In the genomic region with DNA sequence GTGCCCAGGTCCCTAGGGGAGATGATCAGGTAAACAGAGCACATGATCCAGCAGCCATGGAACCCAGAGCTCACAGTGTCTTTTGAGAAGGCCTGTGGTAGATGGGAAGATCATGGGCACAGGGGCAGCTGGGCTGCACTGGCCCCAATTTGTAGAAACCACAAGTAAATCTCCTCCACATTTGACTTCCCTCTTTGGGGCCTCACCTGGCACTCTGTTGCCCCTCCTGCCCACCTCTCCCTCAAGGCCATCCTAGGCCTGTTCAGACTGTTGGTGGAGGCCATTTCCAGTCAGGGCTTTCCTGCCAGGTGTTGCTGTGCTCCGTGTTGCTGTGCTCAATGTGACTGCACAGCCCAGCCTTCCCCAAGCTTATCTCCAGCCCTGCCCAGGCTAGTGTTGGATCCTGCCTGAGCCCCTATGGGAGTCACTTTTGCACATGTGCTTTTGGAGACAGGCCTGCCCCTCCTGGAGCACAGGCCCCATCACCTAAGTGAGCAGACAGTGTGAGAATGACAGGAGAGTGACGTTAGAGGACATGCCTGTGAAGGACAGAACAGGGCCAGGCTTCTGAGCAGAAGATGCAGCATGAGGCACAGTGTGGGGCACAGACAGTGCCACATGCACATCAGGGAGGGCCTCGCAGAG, we compare ENCODE assay signal across 13 cellular contexts. TPM values are rescaled to one million over a fixed set of nuclear protein-coding genes. Genes with fewer than 3 reads are reported as not detected.
DNase-seq lines count a peak whose midpoint lies in the region; ATAC-seq, FAIRE-seq and TF ChIP-seq lines count a peak whose summit lies in the region.
"Had no signal": no experiment of that assay in that cellular context is flagged by ENCODE, and none has a peak within 500 bp of the region (broad histone marks: within the 10 kb centered on the region; RNA-seq: fewer than 3 reads in every experiment).

No MANE protein-coding gene starts in this region.

- TF ChIP-seq POLR2A in sigmoid colon (IDR thresholded peaks at IDR 0.05) = no peak
- no peak for TF ChIP-seq POLR2A in H54 (IDR thresholded peaks at IDR 0.05; ENCODE audit: low read depth, low read length)

- H3K9me3 Mint-ChIP-seq in CD8-positive, alpha-beta T cell = no peaks in the 10 kb centered on the region
- no peaks in the 10 kb centered on the region for H3K9me3 Mint-ChIP-seq in glutamatergic neuron (ENCODE audit: unreplicated experiment)

- H3K36me3 ChIP-seq in CD8-positive, alpha-beta T cell (ENCODE audit: insufficient read depth, low read length) = no peaks in the 10 kb centered on the region
- H3K36me3 ChIP-seq in OCI-LY1 (ENCODE audit: insufficient read depth, low read length) (no peaks in the 10 kb centered on the region), sigmoid colon (no peaks in the 10 kb centered on the region)

- H2AFZ ChIP-seq in OCI-LY1 (ENCODE audit: low read length) = no peak overlapping the region

- H3K9me3 ChIP-seq in CD8-positive, alpha-beta T cell (ENCODE audit: low read length) = no peaks in the 10 kb centered on the region
- no peaks in the 10 kb centered on the region for H3K9me3 ChIP-seq in OCI-LY1 (ENCODE audit: low read length)
- no peaks in the 10 kb centered on the region for H3K9me3 ChIP-seq in sigmoid colon
- H3K9me3 ChIP-seq: mucosa of descending colon had no signal

- no peaks in the 10 kb centered on the region for H3K27me3 Mint-ChIP-seq in CD8-positive, alpha-beta T cell (ENCODE audit: low read depth)
- peaks cover 6% of the 10 kb centered on the region for H3K27me3 Mint-ChIP-seq in glutamatergic neuron (ENCODE audit: unreplicated experiment)

- peaks cover 92% of the 10 kb centered on the region for H3K4me1 Mint-ChIP-seq in CD8-positive, alpha-beta T cell (ENCODE audit: low read depth)
- H3K4me1 Mint-ChIP-seq in glutamatergic neuron (ENCODE audit: low read depth, unreplicated experiment) = peaks cover 9% of the 10 kb centered on the region

- H3K9me2 ChIP-seq in OCI-LY1 (ENCODE audit: low read depth, low read length) = no peaks in the 10 kb centered on the region

- no peaks in the 10 kb centered on the region for H3K79me2 ChIP-seq in OCI-LY1 (ENCODE audit: insufficient read depth, low read length)

- peaks cover 98% of the 10 kb centered on the region for H3K4me1 ChIP-seq in CD8-positive, alpha-beta T cell (ENCODE audit: insufficient read depth, low read length)
- H3K4me1 ChIP-seq in OCI-LY1 (ENCODE audit: insufficient read depth, low read length, severe bottlenecking) (peaks cover 58% of the 10 kb centered on the region), sigmoid colon (peaks cover 0 to 92% (median 69%) of the 10 kb centered on the region in 4 donors)

- intact Hi-C loops in CD8-positive, alpha-beta T cell (cut with DNase I, micrococcal nuclease) = no loop called here
- intact Hi-C loops in sigmoid colon (cut with DNase I) = no loop called here

- no peaks in the 10 kb centered on the region for H4K20me1 ChIP-seq in OCI-LY1 (ENCODE audit: insufficient read depth, low read length)

- no peak for TF ChIP-seq CTCF in CD8-positive, alpha-beta T cell (IDR thresholded peaks at IDR 0.05)
- TF ChIP-seq CTCF in OCI-LY1 (IDR thresholded peaks at IDR 0.05; ENCODE audit: low read length) (no peak), glutamatergic neuron (IDR thresholded peaks at IDR 0.05; ENCODE audit: partially characterized antibody, unreplicated experiment) (no peak), sigmoid colon (IDR thresholded peaks at IDR 0.05) (no peak)

- H3K9ac ChIP-seq in OCI-LY1 (ENCODE audit: low read length) = no peak overlapping the region

- TF ChIP-seq EP300 in sigmoid colon (IDR thresholded peaks at IDR 0.05) = no peak

- CTCF ChIA-PET in CD8-positive, alpha-beta T cell (lab: Charles Lee) = interaction anchor here (1.2 to 16.3 kb wide), 3 partner anchors 13 to 29 kb away, joined by 3 to 242 read pairs (median 65); no protein-coding TSS in a partner anchor

- no peak for ATAC-seq in CD8-positive, alpha-beta T cell
- ATAC-seq in HG03342 (IDR thresholded peaks at IDR 0.05; ENCODE audit: unreplicated experiment) (no peak), GM18873 (IDR thresholded peaks at IDR 0.05; ENCODE audit: low FRiP score, unreplicated experiment) (no peak)
- ATAC-seq: mucosa of descending colon had no signal

- H3K27ac ChIP-seq in CD8-positive, alpha-beta T cell (ENCODE audit: low read depth, low read length) = no peak overlapping the region
- H3K27ac ChIP-seq in OCI-LY1 (ENCODE audit: low read depth, low read length, poor library complexity, severe bottlenecking) (peak overlapping the region; percentile 72), sigmoid colon (peak overlapping the region; percentile 73 to 87 (median 82))

- no peak for FAIRE-seq in H54 (lab: Jason Lieb, UNC)

- 73 to 82% methylated on average over 3 of the region's 3 CpGs for WGBS in sigmoid colon, 2 donors

- H3K4me2 ChIP-seq in OCI-LY1 (ENCODE audit: low read length) = no peak overlapping the region

- H3K4me3 ChIP-seq in CD8-positive, alpha-beta T cell (ENCODE audit: low read depth, low read length) = no peak overlapping the region
- H3K4me3 ChIP-seq in OCI-LY1 (ENCODE audit: low read depth, low read length, poor library complexity, severe bottlenecking) (no peak overlapping the region), sigmoid colon (no peak overlapping the region)
- H3K4me3 ChIP-seq: mucosa of descending colon had no signal

- POLR2A ChIA-PET in CD8-positive, alpha-beta T cell (lab: Charles Lee) = interaction anchor here (4.0 to 12.9 kb wide), 2 partner anchors 12 to 13 kb away, joined by 42 to 189 read pairs; no protein-coding TSS in a partner anchor

- no peaks in the 10 kb centered on the region for H3K27me3 ChIP-seq in CD8-positive, alpha-beta T cell (ENCODE audit: insufficient read depth, low read length)
- H3K27me3 ChIP-seq in OCI-LY1 (ENCODE audit: insufficient read depth, low read length) (no peaks in the 10 kb centered on the region), sigmoid colon (no peaks in the 10 kb centered on the region)

- peak overlapping the region; percentile 84 for H3K27ac Mint-ChIP-seq in CD8-positive, alpha-beta T cell
- H3K27ac Mint-ChIP-seq in glutamatergic neuron (ENCODE audit: unreplicated experiment) = no peak overlapping the region

- H3F3A ChIP-seq in OCI-LY1 (ENCODE audit: insufficient read depth, low read length) = no peaks in the 10 kb centered on the region

- peaks cover 10% of the 10 kb centered on the region for H3K36me3 Mint-ChIP-seq in CD8-positive, alpha-beta T cell
- H3K36me3 Mint-ChIP-seq in glutamatergic neuron (ENCODE audit: unreplicated experiment) = no peaks in the 10 kb centered on the region

- no peak for DNase-seq in CD8-positive, alpha-beta T cell
- DNase-seq in glutamatergic neuron (no peak), sigmoid colon (no peak), H54 (ENCODE audit: insufficient read length, low spot score) (no peak), occipital lobe (lab: John Stamatoyannopoulos, UW) (no peak)
- DNase-seq: DMS153; effector CD4-positive, alpha-beta T cell; hypothalamus; mucosa of descending colon; NCI-H2029 had no signal

- H3K4me3 Mint-ChIP-seq in CD8-positive, alpha-beta T cell = peak overlapping the region; percentile 55
- H3K4me3 Mint-ChIP-seq in glutamatergic neuron (ENCODE audit: unreplicated experiment) = peak overlapping the region; percentile 21

RNA-seq across cellular contexts. Expression of a gene that starts 36.7 kb away (rescaled TPM):
- 1 to 10 TPM; 1.2 TPM for total RNA-seq in CD8-positive, alpha-beta T cell
- total RNA-seq in glutamatergic neuron (ENCODE audit: unreplicated experiment) (123 TPM), sigmoid colon (1 to 10 TPM; 1.2 to 8.6 (median 3.8) TPM), occipital lobe (not detected)
- polyA plus RNA-seq in sigmoid colon = 1 to 10 TPM in 1 of 3 donors, not detected in 2; 2.6 TPM

Comparison
In these comparisons a context has a peak if more than half of its experiments do, and no peak if none do; other contexts are left out.
1. RNA of a gene that starts 36.7 kb away (total RNA-seq): 123 TPM in glutamatergic neuron (single experiment); 1.2 to 8.6 TPM in sigmoid colon, 1.2 TPM in CD8-positive, alpha-beta T cell and not detected in occipital lobe (single experiment); every median in the first group is over 10 times any median in the second.